In the genomic region with DNA sequence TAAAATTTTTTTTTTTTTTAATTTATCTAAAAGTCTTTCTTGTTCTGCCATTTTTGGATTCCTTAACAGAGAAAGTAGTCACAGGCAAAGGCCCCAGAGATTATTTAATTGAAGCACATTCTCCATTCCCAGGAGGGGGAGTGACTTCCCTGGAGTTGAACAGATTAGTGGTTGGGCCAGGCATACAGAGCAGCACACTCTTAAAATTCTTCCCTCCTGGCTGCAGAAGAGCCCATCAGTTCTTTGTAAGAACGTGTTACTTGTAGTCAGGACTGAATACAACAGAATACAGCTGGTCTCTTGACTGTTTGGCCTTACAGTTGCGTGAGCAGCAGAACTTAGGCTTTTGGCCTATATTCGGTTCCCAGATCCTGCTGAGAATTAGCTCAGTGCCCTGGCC, we compare ENCODE assay signal across 8 cellular contexts. TPM values are rescaled to one million over a fixed set of nuclear protein-coding genes. Genes with fewer than 3 reads are reported as not detected.
DNase-seq lines count a peak whose midpoint lies in the region; ATAC-seq and TF ChIP-seq lines count a peak whose summit lies in the region.

No MANE protein-coding gene starts in this region.

- H4K20me1 ChIP-seq in Karpas-422 (ENCODE audit: insufficient read depth, low read depth, low read length), result peaks cover 44% of the 10 kb centered on the region

- H2AFZ ChIP-seq in Karpas-422 (ENCODE audit: low read length), result no peak overlapping the region

- peak overlapping the region; percentile 99 for H3K4me2 ChIP-seq in Karpas-422 (ENCODE audit: low read depth, low read length, poor library complexity, severe bottlenecking)

- peaks cover 66% of the 10 kb centered on the region for H3K79me2 ChIP-seq in Karpas-422 (ENCODE audit: low read length)

- H3K36me3 ChIP-seq in Karpas-422 (ENCODE audit: insufficient read depth, low read length) (peaks cover 29% of the 10 kb centered on the region; the same call in 1 of the 2 replicates), mucosa of rectum (ENCODE audit: control insufficient read depth in 2 of 2, insufficient read depth in 2 of 2, low read length in 2 of 2) (peaks cover 5 to 11% of the 10 kb centered on the region in 2 donors)

- no peak for TF ChIP-seq CTCF in cardiac fibroblast (IDR thresholded peaks at IDR 0.05; ENCODE audit: low read depth, low read length)

- no peaks in the 10 kb centered on the region for H3K9me3 ChIP-seq in Karpas-422 (ENCODE audit: low read length)
- no peaks in the 10 kb centered on the region for H3K9me3 ChIP-seq in mucosa of rectum (ENCODE audit: control insufficient read depth in 2 of 2, low read length in 2 of 2)

- H3K9ac ChIP-seq in Karpas-422 (ENCODE audit: low read length) (peak overlapping the region; percentile 88), mucosa of rectum (ENCODE audit: low read depth in 1 of 2, low read length in 2 of 2) (peak overlapping the region; percentile 87 to 89)

- H3K4me1 ChIP-seq in Karpas-422 (ENCODE audit: low read length) (peaks cover 47% of the 10 kb centered on the region), mucosa of rectum (ENCODE audit: control insufficient read depth in 2 of 2, insufficient read depth in 2 of 2, low read length in 2 of 2) (peaks cover 48 to 52% of the 10 kb centered on the region in 2 donors)

- H3K27me3 ChIP-seq in Karpas-422 (ENCODE audit: low read length) (no peaks in the 10 kb centered on the region), mucosa of rectum (ENCODE audit: control insufficient read depth in 2 of 2, insufficient read depth in 2 of 2, low read length in 2 of 2) (no peaks in the 10 kb centered on the region)

- H3K27ac ChIP-seq in Karpas-422 (ENCODE audit: low read length), result 0 out of 2 replicates have a peak overlapping the region, but pooled peaks have one; percentile 1
- H3K27ac ChIP-seq in mucosa of rectum (ENCODE audit: low read depth in 2 of 2, low read length in 2 of 2), result no peak overlapping the region

- H3K4me3 ChIP-seq in Karpas-422 (ENCODE audit: low read length), result peak overlapping the region; percentile 95
- H3K4me3 ChIP-seq in cardiac fibroblast (replicated peaks in 1 of 2; ENCODE audit: low read depth in 2 of 2, low read length in 2 of 2), result peak overlapping the region; percentile 70 to 80
- H3K4me3 ChIP-seq in mucosa of rectum (ENCODE audit: low read length in 2 of 2), result peak overlapping the region; percentile 89

- H3K9me2 ChIP-seq in Karpas-422 (replicated peaks; ENCODE audit: insufficient read depth, low read length), result no peaks in the 10 kb centered on the region

- ATAC-seq in HG03439 (IDR thresholded peaks at IDR 0.05; ENCODE audit: unreplicated experiment), result no peak
- no peak for ATAC-seq in HG02981 (IDR thresholded peaks at IDR 0.05; ENCODE audit: unreplicated experiment)

- DNase-seq in AG08395 (ENCODE audit: low spot score) (peak; percentile 49), Karpas-422 (no peak), cardiac fibroblast (ENCODE audit: low read depth in 2 of 2) (peak; percentile 42 to 59), SHP77 treated with DMSO at 0.1 percent for 48 hours (lab: John Stamatoyannopoulos, UW) (no peak), kidney glomerular epithelial cell (lab: John Stamatoyannopoulos, UW) (no peak)

RNA-seq across cellular contexts. Expression of a gene that starts 1.8 kb away (rescaled TPM):
- total RNA-seq in Karpas-422 (2014; rRNA removed; shearing (Covaris generic); ENCODE audit: low replicate concordance), result 124 and 145 TPM in 2 replicates

RNA-seq across cellular contexts. Expression of a gene that starts 40.0 kb away (rescaled TPM):
- total RNA-seq in Karpas-422 (2014; rRNA removed; shearing (Covaris generic); ENCODE audit: low replicate concordance), result 12.0 and 12.1 TPM in 2 replicates

Comparison
In these comparisons a context has a peak if more than half of its experiments do, and no peak if none do; other contexts are left out.
1. DNase-seq: peak in AG08395 (single experiment) and cardiac fibroblast (2 of 2); none in Karpas-422 (single experiment), SHP77 treated with DMSO at 0.1 percent for 48 hours (single experiment) and kidney glomerular epithelial cell (single experiment).
2. Peak in every context shown above with its lines, with median percentiles within 50 percentile points of each other: H3K4me3 ChIP-seq.